In the genomic region with DNA sequence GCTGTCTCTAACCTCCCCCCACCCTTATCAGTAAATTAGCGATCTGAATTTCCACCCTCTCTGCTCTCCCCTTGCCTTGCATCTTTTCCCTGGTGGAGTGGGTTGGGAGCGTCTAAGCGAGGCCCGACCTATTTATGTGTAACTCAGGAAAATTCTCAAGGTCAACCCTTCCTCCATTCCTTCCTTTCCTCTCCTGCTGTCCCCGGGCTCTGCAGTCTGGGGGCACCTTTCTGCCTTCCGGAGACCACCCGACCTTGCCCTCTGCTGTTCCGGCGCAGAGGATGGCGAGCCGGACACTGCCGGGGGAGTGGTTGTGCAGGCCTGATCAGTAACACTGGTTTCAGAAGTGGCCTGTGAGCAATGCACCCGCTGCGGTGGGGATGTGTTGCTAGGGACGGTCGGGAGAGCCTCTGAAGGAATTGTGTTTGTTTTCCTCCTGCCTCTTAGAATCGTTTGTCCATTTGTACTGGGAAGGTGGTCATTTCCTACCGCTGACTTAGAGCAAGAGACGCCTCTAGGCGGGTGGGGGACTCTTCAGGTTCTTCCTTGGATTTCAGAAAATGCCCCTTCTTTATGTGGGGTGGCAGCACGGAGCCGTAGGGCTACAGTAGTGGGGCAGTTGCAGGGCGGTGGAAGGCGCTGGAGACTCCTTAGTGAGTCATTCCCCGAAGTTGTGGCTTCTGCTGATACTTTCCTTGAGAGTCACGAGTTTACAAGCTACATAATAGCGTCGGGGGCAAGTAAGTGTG, we compare ENCODE assay signal across 9 cellular contexts. TPM values are rescaled to one million over a fixed set of nuclear protein-coding genes. Genes with fewer than 3 reads are reported as not detected.
A peak's percentile ranks its signal among the peaks of the same experiment; 100 is the strongest.
DNase-seq lines count a peak whose midpoint lies in the region; ATAC-seq and TF ChIP-seq lines count a peak whose summit lies in the region.
"Had no signal": no experiment of that assay in that cellular context is flagged by ENCODE, and none has a peak within 500 bp of the region (broad histone marks: within the 10 kb centered on the region; RNA-seq: fewer than 3 reads in every experiment).

No MANE protein-coding gene starts in this region.

- BruUV-seq in OCI-LY7 (replicated peaks; lab: Mats Ljungman, UMichigan): no TSS peak

- no peaks in the 10 kb centered on the region for H3K9me3 Mint-ChIP-seq in activated T-helper 17 cell treated with anti-CD3 and anti-CD28 coated beads, Interleukin-2, amount 50 U/mL, for 72 hours
- H3K9me3 Mint-ChIP-seq: T-helper 1 cell treated with Interleukin-12 subunit alpha and Interleukin-12 subunit beta and Interleukin-4 antibody, amounts not matched to agents 30 μg/mL and 1 μg/mL, for 36 hours had no signal

- H3K36me3 ChIP-seq in OCI-LY7 (ENCODE audit: insufficient read depth, low read length) (peaks cover 2% of the 10 kb centered on the region; the same call in 1 of the 2 replicates), upper lobe of right lung (no peaks in the 10 kb centered on the region)

- H3K4me2 ChIP-seq in OCI-LY7 (ENCODE audit: low read length): peak overlapping the region; percentile 97

- peaks cover 11% of the 10 kb centered on the region for H3K36me3 Mint-ChIP-seq in activated T-helper 17 cell treated with anti-CD3 and anti-CD28 coated beads, Interleukin-2, amount 50 U/mL, for 72 hours (ENCODE audit: low read depth)

- CTCF ChIA-PET in OCI-LY7 (lab: Charles Lee; ENCODE audit: unreplicated experiment): no interaction called here

- H3K9me2 ChIP-seq in OCI-LY7 (ENCODE audit: insufficient read depth, low read length): no peaks in the 10 kb centered on the region

- H3K4me3 ChIP-seq in OCI-LY7 (ENCODE audit: low read depth, low read length, poor library complexity, severe bottlenecking) (peak overlapping the region; percentile 88), upper lobe of right lung (peak overlapping the region; percentile 97)

- peaks cover 61% of the 10 kb centered on the region for H3K4me1 ChIP-seq in OCI-LY7 (ENCODE audit: insufficient read depth, low read length, poor library complexity, severe bottlenecking)
- H3K4me1 ChIP-seq in upper lobe of right lung: peaks cover 39% of the 10 kb centered on the region

- peaks cover 16% of the 10 kb centered on the region for H3K4me1 Mint-ChIP-seq in activated T-helper 17 cell treated with anti-CD3 and anti-CD28 coated beads, Interleukin-2, amount 50 U/mL, for 72 hours

- peak overlapping the region; percentile 91 for H2AFZ ChIP-seq in OCI-LY7 (ENCODE audit: low read length)

- H3K27ac Mint-ChIP-seq in activated T-helper 17 cell treated with anti-CD3 and anti-CD28 coated beads, Interleukin-2, amount 50 U/mL, for 72 hours: no peak overlapping the region
- H3K27ac Mint-ChIP-seq: T-helper 1 cell treated with Interleukin-12 subunit alpha and Interleukin-12 subunit beta and Interleukin-4 antibody, amounts not matched to agents 30 μg/mL and 1 μg/mL, for 36 hours had no signal

- TF ChIP-seq CTCF in OCI-LY7 (conservative IDR thresholded peaks at IDR 0.05; ENCODE audit: low read length) (peak; percentile 43; the same call in 1 of the 2 replicates), upper lobe of right lung (IDR thresholded peaks at IDR 0.05) (no peak)

- H4K20me1 ChIP-seq in OCI-LY7 (ENCODE audit: insufficient read depth, low read length): no peaks in the 10 kb centered on the region

- peak; percentile 63 for DNase-seq in Ammon's horn (ENCODE audit: low spot score)
- peak; percentile 35 for DNase-seq in OCI-LY7 (ENCODE audit: low spot score)
- peak; percentile 64 for DNase-seq in foreskin melanocyte
- DNase-seq in nucleus accumbens (lab: John Stamatoyannopoulos, UW): peak in 45 of 56 donors; percentile 4 to 74 (median 44)
- DNase-seq in upper lobe of right lung: peak; percentile 81

- ATAC-seq in GM18861 (IDR thresholded peaks at IDR 0.05; ENCODE audit: unreplicated experiment) (peak; percentile 31), HG03103 (IDR thresholded peaks at IDR 0.05; ENCODE audit: low read depth, unreplicated experiment) (peak; percentile 30), upper lobe of right lung (peak; percentile 58)
- ATAC-seq in activated T-helper 17 cell treated with anti-CD3 and anti-CD28 coated beads, Interleukin-2, amount 50 U/mL, for 72 hours (replicated peaks): peak; percentile 63

- POLR2A ChIA-PET in OCI-LY7 (lab: Charles Lee): interaction anchor here (1.1 to 2.7 kb wide), 4 partner anchors 21 to 54 kb away, joined by 3 to 12 read pairs (median 5); no protein-coding TSS in a partner anchor

- no peaks in the 10 kb centered on the region for H3K27me3 Mint-ChIP-seq in activated T-helper 17 cell treated with anti-CD3 and anti-CD28 coated beads, Interleukin-2, amount 50 U/mL, for 72 hours

- peaks cover 33% of the 10 kb centered on the region for H3K79me2 ChIP-seq in OCI-LY7 (ENCODE audit: insufficient read depth, low read depth, low read length)

- H3K4me3 Mint-ChIP-seq in activated T-helper 17 cell treated with anti-CD3 and anti-CD28 coated beads, Interleukin-2, amount 50 U/mL, for 72 hours: no peak overlapping the region
- H3K4me3 Mint-ChIP-seq: T-helper 1 cell treated with Interleukin-12 subunit alpha and Interleukin-12 subunit beta and Interleukin-4 antibody, amounts not matched to agents 30 μg/mL and 1 μg/mL, for 36 hours had no signal

- peak overlapping the region; percentile 24 for H3K27ac ChIP-seq in OCI-LY7 (ENCODE audit: low read depth, low read length, poor library complexity, severe bottlenecking)
- H3K27ac ChIP-seq in upper lobe of right lung: peak overlapping the region; percentile 86

- H3K9me3 ChIP-seq in OCI-LY7 (ENCODE audit: low read length) (no peaks in the 10 kb centered on the region), upper lobe of right lung (no peaks in the 10 kb centered on the region)

- intact Hi-C loops in OCI-LY7 (cut with micrococcal nuclease; ENCODE audit: unreplicated experiment): loop anchor here (1.0 to 10.0 kb wide), 4 partner anchors 30 to 197 kb away; a partner anchor contains a TSS
- intact Hi-C loops in upper lobe of right lung (cut with DNase I): no loop called here

- no peaks in the 10 kb centered on the region for H3K27me3 ChIP-seq in upper lobe of right lung

RNA-seq across cellular contexts. Expression of a gene that starts 0.5 kb away (rescaled TPM):
- 95.7 and 127 TPM in 2 replicates for total RNA-seq in OCI-LY7 (2014; rRNA removed; shearing (Covaris generic))
- 115 and 124 TPM in 2 replicates for total RNA-seq in OCI-LY7 (2022)
- 10 to 100 TPM; 42.1 to 57.9 TPM for total RNA-seq in activated T-helper 17 cell treated with anti-CD3 and anti-CD28 coated beads, Interleukin-2, amount 50 U/mL, for 72 hours
- 181 TPM for total RNA-seq in upper lobe of right lung

Comparison
In these comparisons a context has a peak if more than half of its experiments do, and no peak if none do; other contexts are left out.
1. Peak in every context shown above with its lines: DNase-seq, ATAC-seq, H3K4me3 ChIP-seq and H3K27ac ChIP-seq.